ENCODE assay signal across 16 cellular contexts in the genomic region with DNA sequence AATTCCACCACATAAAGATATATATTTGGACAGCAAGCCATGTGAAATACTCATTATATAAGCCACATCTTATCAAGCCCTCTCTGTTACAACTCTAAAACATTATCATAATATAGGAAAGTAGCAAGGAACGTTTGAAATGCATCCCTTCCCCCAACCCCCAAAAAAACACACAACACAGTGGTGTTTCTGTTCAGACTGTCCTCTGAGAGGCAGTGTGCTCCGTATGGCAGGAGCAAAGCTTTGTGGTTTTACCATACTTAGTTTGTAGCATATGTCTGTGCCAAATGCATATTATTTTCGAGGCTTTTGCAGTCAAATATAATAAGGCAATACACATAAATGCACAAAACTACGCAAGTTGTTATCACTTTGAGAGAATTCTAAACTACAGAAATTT.
DNase-seq lines count a peak whose midpoint lies in the region; ATAC-seq and TF ChIP-seq lines count a peak whose summit lies in the region.
"Had no signal": no experiment of that assay in that cellular context is flagged by ENCODE, and none has a peak within 500 bp of the region (broad histone marks: within the 10 kb centered on the region; RNA-seq: fewer than 3 reads in every experiment).

No MANE protein-coding gene starts in this region.

- intact Hi-C loops in dorsolateral prefrontal cortex (cut with DNase I): no loop called here
- intact Hi-C loops in spleen (cut with DNase I; ENCODE audit: low total_unique reads): no loop called here

- no peak for ATAC-seq in HG02678 (IDR thresholded peaks at IDR 0.05; ENCODE audit: unreplicated experiment)
- ATAC-seq: naive thymus-derived CD8-positive, alpha-beta T cell; stimulated activated naive CD8-positive, alpha-beta T cell treated with anti-CD3 and anti-CD28 coated beads, Interleukin-15, Interleukin-2, amounts not matched to agents 100 U/mL and 50 U/mL, for 24 hours had no signal

- 60 to 70% (median 68%) methylated on average over 4 of the region's 4 CpGs for WGBS in spleen, 5 donors

- TF ChIP-seq CTCF in dorsolateral prefrontal cortex (IDR thresholded peaks at IDR 0.05 in 54 of 56, conservative IDR thresholded peaks at IDR 0.05 in 2 of 56; ENCODE audit: low read depth in 1 of 56, partially characterized antibody in 56 of 56): peak in 33 of 56 donors; percentile 4 to 62 (median 29)
- TF ChIP-seq CTCF in spleen (IDR thresholded peaks at IDR 0.05 in 8 of 11, conservative IDR thresholded peaks at IDR 0.05 in 3 of 11): no peak

- TF ChIP-seq POLR2A in spleen (IDR thresholded peaks at IDR 0.05): no peak

- H3K27me3 ChIP-seq in MG63: no peaks in the 10 kb centered on the region
- H3K27me3 ChIP-seq in dorsolateral prefrontal cortex: no peaks in the 10 kb centered on the region
- no peaks in the 10 kb centered on the region for H3K27me3 ChIP-seq in spleen (replicated peaks in 1 of 7)

- no peaks in the 10 kb centered on the region for H3K4me1 ChIP-seq in spleen

- H3K27ac ChIP-seq in dorsolateral prefrontal cortex (peak overlapping the region in 30 of 59 donors; percentile 3 to 71 (median 42)), spleen (no peak overlapping the region)

- H3K9me3 ChIP-seq in MG63 (no peaks in the 10 kb centered on the region), spleen (no peaks in the 10 kb centered on the region)

- peak; percentile 18 for DNase-seq in DMS53 (lab: John Stamatoyannopoulos, UW)
- no peak for DNase-seq in DMS53 treated with DMSO at 0.1 percent for 48 hours (lab: John Stamatoyannopoulos, UW; ENCODE audit: unreplicated experiment)
- peak; percentile 53 for DNase-seq in MG63
- DNase-seq in dorsolateral prefrontal cortex: no peak
- DNase-seq in pons (ENCODE audit: low spot score): peak; percentile 62
- DNase-seq in stimulated activated CD4-positive, alpha-beta T cell treated with anti-CD3 and anti-CD28 coated beads, Interleukin-12 subunit alpha, Interleukin-12 subunit beta, amount 100 ng/mL, for 4 hours: no peak
- no peak for DNase-seq in spleen
- DNase-seq: 8988T; activated CD4-positive, alpha-beta T cell treated with anti-CD3 and anti-CD28 coated beads, Interleukin-2, amount 50 U/mL, for 1 hour; activated T-cell treated with anti-CD3 and anti-CD28 coated beads, Interleukin-2, amount 50 U/mL, for 1 hour; DND-41; naive thymus-derived CD8-positive, alpha-beta T cell; NCI-H2107; NCI-H526 treated with DMSO at 0.1 percent for 48 hours; stimulated activated naive CD8-positive, alpha-beta T cell treated with anti-CD3 and anti-CD28 coated beads, Interleukin-15, Interleukin-2, amounts not matched to agents 100 U/mL and 50 U/mL, for 24 hours had no signal

- H3K36me3 ChIP-seq in MG63 (peaks cover 8% of the 10 kb centered on the region; the same call in 1 of the 2 replicates), spleen (no peaks in the 10 kb centered on the region)

- H3K4me3 ChIP-seq in MG63: no peak overlapping the region
- H3K4me3 ChIP-seq in dorsolateral prefrontal cortex: no peak overlapping the region
- no peak overlapping the region for H3K4me3 ChIP-seq in spleen

Comparison
In these comparisons a context has a peak if more than half of its experiments do, and no peak if none do; other contexts are left out.
1. DNase-seq: peak in DMS53 (single experiment), MG63 (single experiment) and pons (single experiment); none in DMS53 treated with DMSO at 0.1 percent for 48 hours (single experiment), dorsolateral prefrontal cortex (0 of 10), stimulated activated CD4-positive, alpha-beta T cell treated with anti-CD3 and anti-CD28 coated beads, Interleukin-12 subunit alpha, Interleukin-12 subunit beta, amount 100 ng/mL, for 4 hours (single experiment) and spleen (single experiment).
2. H3K27ac ChIP-seq: peak in dorsolateral prefrontal cortex (30 of 59); none in spleen (0 of 8).
3. CTCF ChIP-seq: peak in dorsolateral prefrontal cortex (33 of 56); none in spleen (0 of 11).